ENCODE assay signal across 3 cellular contexts in genomic region chr10:133162910-133163856, GRCh38.
TF ChIP-seq lines count a peak whose summit lies in the region.

No MANE protein-coding gene starts in this region.

TF ChIP-seq in liver, 16 proteins besides CTCF, POLR2A, EP300 and RAD21:
- no peak for TF ChIP-seq RXRA (IDR thresholded peaks at IDR 0.05)
- no peak for TF ChIP-seq EGR1 (IDR thresholded peaks at IDR 0.05; ENCODE audit: low read depth in 2 of 2)
- TF ChIP-seq SP1 (IDR thresholded peaks at IDR 0.05), result no peak
- TF ChIP-seq, protein P1, sequence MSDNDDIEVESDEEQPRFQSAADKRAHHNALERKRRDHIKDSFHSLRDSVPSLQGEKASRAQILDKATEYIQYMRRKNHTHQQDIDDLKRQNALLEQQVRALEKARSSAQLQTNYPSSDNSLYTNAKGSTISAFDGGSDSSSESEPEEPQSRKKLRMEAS (IDR thresholded peaks at IDR 0.05), result no peak
- no peak for TF ChIP-seq ATF3 (IDR thresholded peaks at IDR 0.05)
- no peak for TF ChIP-seq HNF4G (IDR thresholded peaks at IDR 0.05)
- TF ChIP-seq TAF1 (conservative IDR thresholded peaks at IDR 0.05), result no peak
- TF ChIP-seq GABPA (IDR thresholded peaks at IDR 0.05 in 1 of 2, conservative IDR thresholded peaks at IDR 0.05 in 1 of 2), result no peak
- TF ChIP-seq, protein P2, sequence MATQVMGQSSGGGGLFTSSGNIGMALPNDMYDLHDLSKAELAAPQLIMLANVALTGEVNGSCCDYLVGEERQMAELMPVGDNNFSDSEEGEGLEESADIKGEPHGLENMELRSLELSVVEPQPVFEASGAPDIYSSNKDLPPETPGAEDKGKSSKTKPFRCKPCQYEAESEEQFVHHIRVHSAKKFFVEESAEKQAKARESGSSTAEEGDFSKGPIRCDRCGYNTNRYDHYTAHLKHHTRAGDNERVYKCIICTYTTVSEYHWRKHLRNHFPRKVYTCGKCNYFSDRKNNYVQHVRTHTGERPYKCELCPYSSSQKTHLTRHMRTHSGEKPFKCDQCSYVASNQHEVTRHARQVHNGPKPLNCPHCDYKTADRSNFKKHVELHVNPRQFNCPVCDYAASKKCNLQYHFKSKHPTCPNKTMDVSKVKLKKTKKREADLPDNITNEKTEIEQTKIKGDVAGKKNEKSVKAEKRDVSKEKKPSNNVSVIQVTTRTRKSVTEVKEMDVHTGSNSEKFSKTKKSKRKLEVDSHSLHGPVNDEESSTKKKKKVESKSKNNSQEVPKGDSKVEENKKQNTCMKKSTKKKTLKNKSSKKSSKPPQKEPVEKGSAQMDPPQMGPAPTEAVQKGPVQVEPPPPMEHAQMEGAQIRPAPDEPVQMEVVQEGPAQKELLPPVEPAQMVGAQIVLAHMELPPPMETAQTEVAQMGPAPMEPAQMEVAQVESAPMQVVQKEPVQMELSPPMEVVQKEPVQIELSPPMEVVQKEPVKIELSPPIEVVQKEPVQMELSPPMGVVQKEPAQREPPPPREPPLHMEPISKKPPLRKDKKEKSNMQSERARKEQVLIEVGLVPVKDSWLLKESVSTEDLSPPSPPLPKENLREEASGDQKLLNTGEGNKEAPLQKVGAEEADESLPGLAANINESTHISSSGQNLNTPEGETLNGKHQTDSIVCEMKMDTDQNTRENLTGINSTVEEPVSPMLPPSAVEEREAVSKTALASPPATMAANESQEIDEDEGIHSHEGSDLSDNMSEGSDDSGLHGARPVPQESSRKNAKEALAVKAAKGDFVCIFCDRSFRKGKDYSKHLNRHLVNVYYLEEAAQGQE (IDR thresholded peaks at IDR 0.05), result no peak
- TF ChIP-seq FOXA1 (IDR thresholded peaks at IDR 0.05), result no peak
- TF ChIP-seq YY1 (IDR thresholded peaks at IDR 0.05), result no peak
- no peak for TF ChIP-seq FOXA2 (IDR thresholded peaks at IDR 0.05)
- no peak for TF ChIP-seq JUND (IDR thresholded peaks at IDR 0.05)
- no peak for TF ChIP-seq NR2F2 (IDR thresholded peaks at IDR 0.05)
- no peak for TF ChIP-seq HNF4A (conservative IDR thresholded peaks at IDR 0.05)
- TF ChIP-seq, protein P3, sequence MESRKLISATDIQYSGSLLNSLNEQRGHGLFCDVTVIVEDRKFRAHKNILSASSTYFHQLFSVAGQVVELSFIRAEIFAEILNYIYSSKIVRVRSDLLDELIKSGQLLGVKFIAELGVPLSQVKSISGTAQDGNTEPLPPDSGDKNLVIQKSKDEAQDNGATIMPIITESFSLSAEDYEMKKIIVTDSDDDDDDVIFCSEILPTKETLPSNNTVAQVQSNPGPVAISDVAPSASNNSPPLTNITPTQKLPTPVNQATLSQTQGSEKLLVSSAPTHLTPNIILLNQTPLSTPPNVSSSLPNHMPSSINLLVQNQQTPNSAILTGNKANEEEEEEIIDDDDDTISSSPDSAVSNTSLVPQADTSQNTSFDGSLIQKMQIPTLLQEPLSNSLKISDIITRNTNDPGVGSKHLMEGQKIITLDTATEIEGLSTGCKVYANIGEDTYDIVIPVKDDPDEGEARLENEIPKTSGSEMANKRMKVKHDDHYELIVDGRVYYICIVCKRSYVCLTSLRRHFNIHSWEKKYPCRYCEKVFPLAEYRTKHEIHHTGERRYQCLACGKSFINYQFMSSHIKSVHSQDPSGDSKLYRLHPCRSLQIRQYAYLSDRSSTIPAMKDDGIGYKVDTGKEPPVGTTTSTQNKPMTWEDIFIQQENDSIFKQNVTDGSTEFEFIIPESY (IDR thresholded peaks at IDR 0.05), result no peak

TF ChIP-seq in HepG2, 621 proteins besides CTCF, POLR2A, EP300 and RAD21:
- TF ChIP-seq NFIC (IDR thresholded peaks at IDR 0.05; ENCODE audit: low read length) (no peak), ZNF691 (CRISPR knock-in tag; IDR thresholded peaks at IDR 0.05; ENCODE audit: borderline replicate concordance, low read depth) (no peak), FOXP1 (IDR thresholded peaks at IDR 0.05) (no peak), FOXP1 (CRISPR knock-in tag; IDR thresholded peaks at IDR 0.05) (no peak), EZH2 (conservative IDR thresholded peaks at IDR 0.05; ENCODE audit: low read depth, low read length) (no peak)

TF ChIP-seq in K562, 482 proteins besides CTCF, POLR2A, EP300 and RAD21:
- TF ChIP-seq ZFP30 (CRISPR knock-in tag; IDR thresholded peaks at IDR 0.05; ENCODE audit: borderline replicate concordance), result no peak
- no peak for TF ChIP-seq MTA1 (IDR thresholded peaks at IDR 0.05; ENCODE audit: borderline replicate concordance)
- TF ChIP-seq ZFP36 (IDR thresholded peaks at IDR 0.05; ENCODE audit: low read depth, low read length, partially characterized antibody), result peak; percentile 95
- TF ChIP-seq ZNF436 (CRISPR knock-in tag; IDR thresholded peaks at IDR 0.05), result 0 out of 2 replicates have a peak, but pooled peaks have one; percentile 19
- TF ChIP-seq, protein P1 (CRISPR knock-in tag; IDR thresholded peaks at IDR 0.05), result peak; percentile 51; the same call in 1 of the 2 replicates
- no peak for TF ChIP-seq ZBTB43 (CRISPR knock-in tag; IDR thresholded peaks at IDR 0.05)
- no peak for TF ChIP-seq CREBBP (IDR thresholded peaks at IDR 0.05; ENCODE audit: low read depth, low read length)
- TF ChIP-seq BCOR (IDR thresholded peaks at IDR 0.05), result peak; percentile 62
- no peak for TF ChIP-seq MAFF (IDR thresholded peaks at IDR 0.05; ENCODE audit: low read length)
- no peak for TF ChIP-seq PREB (CRISPR knock-in tag; IDR thresholded peaks at IDR 0.05)
- TF ChIP-seq CHCHD3 (CRISPR knock-in tag; IDR thresholded peaks at IDR 0.05), result no peak
- TF ChIP-seq, protein P4, sequence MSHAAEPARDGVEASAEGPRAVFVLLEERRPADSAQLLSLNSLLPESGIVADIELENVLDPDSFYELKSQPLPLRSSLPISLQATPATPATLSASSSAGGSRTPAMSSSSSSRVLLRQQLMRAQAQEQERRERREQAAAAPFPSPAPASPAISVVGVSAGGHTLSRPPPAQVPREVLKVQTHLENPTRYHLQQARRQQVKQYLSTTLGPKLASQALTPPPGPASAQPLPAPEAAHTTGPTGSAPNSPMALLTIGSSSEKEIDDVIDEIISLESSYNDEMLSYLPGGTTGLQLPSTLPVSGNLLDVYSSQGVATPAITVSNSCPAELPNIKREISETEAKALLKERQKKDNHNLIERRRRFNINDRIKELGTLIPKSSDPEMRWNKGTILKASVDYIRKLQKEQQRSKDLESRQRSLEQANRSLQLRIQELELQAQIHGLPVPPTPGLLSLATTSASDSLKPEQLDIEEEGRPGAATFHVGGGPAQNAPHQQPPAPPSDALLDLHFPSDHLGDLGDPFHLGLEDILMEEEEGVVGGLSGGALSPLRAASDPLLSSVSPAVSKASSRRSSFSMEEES (CRISPR knock-in tag; IDR thresholded peaks at IDR 0.05), result no peak
- peak; percentile 68 for TF ChIP-seq RBM25 (IDR thresholded peaks at IDR 0.05; ENCODE audit: low read depth, low read length, severe bottlenecking)
